In the genomic region with DNA sequence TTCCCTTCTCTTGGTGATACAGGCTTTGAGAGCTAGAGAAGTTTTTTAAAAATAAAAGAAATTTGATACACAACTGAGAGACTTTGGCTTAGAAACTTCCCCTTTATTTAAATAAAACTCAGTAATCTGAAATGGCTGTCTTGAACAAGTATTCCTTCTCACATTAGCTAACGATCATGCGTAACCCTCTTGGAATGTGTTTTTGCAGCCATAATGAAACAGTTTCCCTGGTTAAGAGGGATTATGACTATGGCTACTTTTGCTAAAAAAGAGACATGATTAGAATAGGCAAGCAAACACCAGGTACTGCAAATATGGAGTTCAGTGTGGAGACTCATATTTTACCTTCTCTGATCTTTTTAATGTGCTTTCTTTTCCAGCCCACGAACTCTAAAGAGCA, we compare ENCODE assay signal across 23 cellular contexts. TPM values are rescaled to one million over a fixed set of nuclear protein-coding genes. Genes with fewer than 3 reads are reported as not detected.
A peak's percentile ranks its signal among the peaks of the same experiment; 100 is the strongest.
DNase-seq lines count a peak whose midpoint lies in the region; ATAC-seq, FAIRE-seq and TF ChIP-seq lines count a peak whose summit lies in the region.
"Had no signal": no experiment of that assay in that cellular context is flagged by ENCODE, and none has a peak within 500 bp of the region (broad histone marks: within the 10 kb centered on the region; RNA-seq: fewer than 3 reads in every experiment).

No MANE protein-coding gene starts in this region.

- H2AFZ ChIP-seq in Loucy (ENCODE audit: low read length), result peak overlapping the region; percentile 58

- H4K20me1 ChIP-seq in Loucy (ENCODE audit: insufficient read depth, low read length, poor library complexity, severe bottlenecking), result no peaks in the 10 kb centered on the region

- no peak overlapping the region for H3K9ac ChIP-seq in Loucy (ENCODE audit: low read depth, low read length, poor library complexity, severe bottlenecking)

- peak overlapping the region; percentile 49 for H3K4me2 ChIP-seq in Loucy (ENCODE audit: low read depth, low read length, poor library complexity, severe bottlenecking)

- H3K27ac ChIP-seq in left lung, result peak overlapping the region in 1 of 2 donors; percentile 35
- H3K27ac ChIP-seq: C4-2B, testis had no signal

- DNase-seq in Daoy (ENCODE audit: low read depth) (peak; percentile 63), bronchial epithelial cell (ENCODE audit: low read depth) (peak; percentile 91), left lung (no peak), NCI-H1092 (lab: John Stamatoyannopoulos, UW) (no peak), DMS153 (lab: John Stamatoyannopoulos, UW) (no peak), islet precursor cell (no peak)
- DNase-seq in activated naive CD4-positive, alpha-beta T cell treated with Interleukin-2 at 50 U/mL for 16 hours, result no peak
- DNase-seq: activated CD4-positive, alpha-beta T cell treated with anti-CD3 and anti-CD28 coated beads, Interleukin-2, amount 50 U/mL, for 48 hours; amygdala; effector CD4-positive, alpha-beta T cell; GDM1; hypothalamus; KBM-7; kidney; NCI-H187; NCI-H748 treated with DMSO at 0.1 percent for 48 hours; right cardiac atrium; SIG-M5; testis had no signal

- no peaks in the 10 kb centered on the region for H3K79me2 ChIP-seq in Loucy (ENCODE audit: insufficient read depth, low read length)

- TF ChIP-seq CTCF in Loucy (conservative IDR thresholded peaks at IDR 0.05; ENCODE audit: low read length) (no peak), bronchial epithelial cell (IDR thresholded peaks at IDR 0.05; ENCODE audit: insufficient read depth, low read length, severe bottlenecking) (no peak), left lung (IDR thresholded peaks at IDR 0.05) (no peak)

- H3K9me3 ChIP-seq in Loucy (ENCODE audit: insufficient read depth, low read depth, low read length), result no peaks in the 10 kb centered on the region
- H3K9me3 ChIP-seq in left lung, result no peaks in the 10 kb centered on the region
- H3K9me3 ChIP-seq: testis had no signal

- FAIRE-seq in bronchial epithelial cell (lab: Jason Lieb, UNC), result no peak
- FAIRE-seq: kidney had no signal

- no peaks in the 10 kb centered on the region for H3K9me2 ChIP-seq in Loucy (replicated peaks; ENCODE audit: low read depth, low read length)

- no peaks in the 10 kb centered on the region for H3F3A ChIP-seq in Loucy (ENCODE audit: low read depth)

- H3K4me3 ChIP-seq in Loucy (ENCODE audit: low read length, poor library complexity, severe bottlenecking) (no peak overlapping the region), bronchial epithelial cell (ENCODE audit: low read depth, low read length) (no peak overlapping the region), left lung (no peak overlapping the region)
- H3K4me3 ChIP-seq: lung, testis had no signal

- peaks cover 57% of the 10 kb centered on the region for H3K4me1 ChIP-seq in Loucy (ENCODE audit: insufficient read depth, low read length, poor library complexity, severe bottlenecking)
- H3K4me1 ChIP-seq in left lung, result peaks cover 7 to 12% of the 10 kb centered on the region in 2 donors
- H3K4me1 ChIP-seq: testis had no signal

- peak; percentile 52 for ATAC-seq in left lung
- ATAC-seq: right cardiac atrium had no signal

- no peaks in the 10 kb centered on the region for H3K36me3 ChIP-seq in Loucy (ENCODE audit: insufficient read depth, low read length)
- no peaks in the 10 kb centered on the region for H3K36me3 ChIP-seq in bronchial epithelial cell (ENCODE audit: control insufficient read depth, insufficient read depth, low read length)
- no peaks in the 10 kb centered on the region for H3K36me3 ChIP-seq in left lung

- intact Hi-C loops in left lung (cut with DNase I), result no loop called here

- H3K27me3 ChIP-seq in Loucy (ENCODE audit: insufficient read depth, low read length, poor library complexity, severe bottlenecking), result no peaks in the 10 kb centered on the region
- H3K27me3 ChIP-seq in bronchial epithelial cell (ENCODE audit: control insufficient read depth, insufficient read depth, low read length), result no peaks in the 10 kb centered on the region
- H3K27me3 ChIP-seq in left lung, result no peaks in the 10 kb centered on the region
- H3K27me3 ChIP-seq: testis had no signal

RNA-seq across cellular contexts. Expression of gene MALL, which starts 9.7 kb away (rescaled TPM):
- total RNA-seq in Daoy (2014; rRNA removed; shearing (Covaris generic)), result 0.34 TPM in 1 of 2 replicates, not detected in the other
- 33.7 and 87.8 TPM in 2 replicates for total RNA-seq in bronchial epithelial cell
- total RNA-seq in left lung, result 100 to 1,000 TPM; 105 to 288 TPM
- total RNA-seq: T-helper 1 cell treated with Interleukin-12 subunit alpha and Interleukin-12 subunit beta and Interleukin-4 antibody, amounts not matched to agents 30 ng/mL and 1 ng/mL, for 36 hours had no signal

Comparison
In these comparisons a context has a peak if more than half of its experiments do, and no peak if none do; other contexts are left out.
1. DNase-seq: peak in Daoy (single experiment) and bronchial epithelial cell (single experiment); none in left lung (0 of 2), NCI-H1092 (single experiment), activated naive CD4-positive, alpha-beta T cell treated with Interleukin-2 at 50 U/mL for 16 hours (single experiment), DMS153 (single experiment) and islet precursor cell (single experiment).
2. RNA of gene MALL, which starts 9.7 kb away (total RNA-seq): 105 to 288 TPM in left lung and 33.7 to 87.8 TPM in bronchial epithelial cell; 0.34 TPM in Daoy; every median in the first group is over 10 times any median in the second.